17 cellular contexts compared by ENCODE assay signal in the genomic region with DNA sequence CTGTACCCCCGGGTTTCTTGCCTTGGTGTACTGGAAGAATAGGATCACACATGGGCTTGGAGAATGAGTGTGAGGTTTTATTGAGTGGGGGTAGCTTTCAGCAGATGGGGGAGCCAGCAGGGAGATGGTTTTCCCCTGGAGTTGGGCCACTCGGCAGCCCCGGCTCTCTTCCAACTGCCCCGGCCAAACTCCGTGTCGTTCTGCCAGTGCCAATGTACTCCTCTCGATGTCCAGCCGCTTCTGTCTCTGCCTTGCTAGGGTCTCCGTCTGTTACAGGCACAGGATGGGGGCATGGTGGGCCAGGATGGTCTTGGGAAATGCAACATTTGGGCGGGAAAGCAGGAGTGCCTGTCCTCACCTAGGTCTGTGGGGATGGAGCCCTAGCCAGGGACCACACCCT. TPM values are rescaled to one million over a fixed set of nuclear protein-coding genes. Genes with fewer than 3 reads are reported as not detected.
DNase-seq lines count a peak whose midpoint lies in the region; ATAC-seq and TF ChIP-seq lines count a peak whose summit lies in the region.
"Had no signal": no experiment of that assay in that cellular context is flagged by ENCODE, and none has a peak within 500 bp of the region (broad histone marks: within the 10 kb centered on the region; RNA-seq: fewer than 3 reads in every experiment).

No MANE protein-coding gene starts in this region.

- H3K4me1 Mint-ChIP-seq in IgD-negative memory B cell (no peaks in the 10 kb centered on the region), GM23338 (peaks cover 23% of the 10 kb centered on the region)
- H3K4me1 Mint-ChIP-seq in effector memory CD8-positive, alpha-beta T cell (ENCODE audit: low read depth in 2 of 2), result peaks cover 10 to 23% of the 10 kb centered on the region in 2 donors

- H3K14ac ChIP-seq in neuronal stem cell (ENCODE audit: low read length), result no peak overlapping the region

- H4K20me1 ChIP-seq in GM23338 (replicated peaks; ENCODE audit: insufficient read depth), result no peaks in the 10 kb centered on the region

- no peak overlapping the region for H2AK5ac ChIP-seq in neuronal stem cell (ENCODE audit: low read depth, low read length)

- H3K4me2 ChIP-seq in neuronal stem cell (ENCODE audit: insufficient read depth, low read length, poor library complexity, severe bottlenecking), result no peak overlapping the region
- H3K4me2 ChIP-seq in GM23338, result no peak overlapping the region

- peak overlapping the region; percentile 63 for H3K9ac ChIP-seq in neuronal stem cell (ENCODE audit: low read depth, low read length, poor library complexity)

- H3K18ac ChIP-seq in neuronal stem cell (ENCODE audit: low read length), result peak overlapping the region; percentile 5

- H3K9me2 ChIP-seq in GM23338 (ENCODE audit: insufficient read depth), result no peaks in the 10 kb centered on the region; the same call in 1 of the 2 replicates

- no peaks in the 10 kb centered on the region for H3K27me3 ChIP-seq in A673 (replicated peaks; ENCODE audit: insufficient read depth, low read depth, low read length, poor library complexity)
- H3K27me3 ChIP-seq in neuronal stem cell (ENCODE audit: control insufficient read depth in 3 of 3, insufficient read depth in 3 of 3, low read depth in 1 of 3, low read length in 3 of 3), result no peaks in the 10 kb centered on the region
- no peaks in the 10 kb centered on the region for H3K27me3 ChIP-seq in GM23338 (ENCODE audit: insufficient read depth)

- H3K9me3 Mint-ChIP-seq in IgD-negative memory B cell, result no peaks in the 10 kb centered on the region
- H3K9me3 Mint-ChIP-seq in effector memory CD8-positive, alpha-beta T cell, result no peaks in the 10 kb centered on the region
- H3K9me3 Mint-ChIP-seq in GM23338, result no peaks in the 10 kb centered on the region

- H2BK5ac ChIP-seq in neuronal stem cell (ENCODE audit: low read length), result no peak overlapping the region

- H3K27ac Mint-ChIP-seq in IgD-negative memory B cell (peak overlapping the region in 2 of 3 donors; percentile 45 to 50), GM23338 (no peak overlapping the region)
- peak overlapping the region in 1 of 2 donors; percentile 84 for H3K27ac Mint-ChIP-seq in effector memory CD8-positive, alpha-beta T cell

- H3K4ac ChIP-seq in neuronal stem cell (ENCODE audit: low read length), result no peak overlapping the region

- H2BK120ac ChIP-seq in neuronal stem cell (ENCODE audit: low read depth, low read length), result no peak overlapping the region

- H3K9me3 ChIP-seq in A673 (ENCODE audit: low read depth, low read length, poor library complexity, severe bottlenecking) (no peaks in the 10 kb centered on the region), neuronal stem cell (replicated peaks in 1 of 2; ENCODE audit: control insufficient read depth in 2 of 2, insufficient read depth in 1 of 2, low read depth in 1 of 2, low read length in 2 of 2) (no peaks in the 10 kb centered on the region)
- H3K9me3 ChIP-seq: BE2C, HAP-1 had no signal

- no peak overlapping the region for H2AFZ ChIP-seq in neuronal stem cell (ENCODE audit: low read length)
- no peak overlapping the region for H2AFZ ChIP-seq in GM23338

- no TSS peak for BruUV-seq in A673 (replicated peaks; lab: Mats Ljungman, UMichigan)

- peaks cover 14% of the 10 kb centered on the region for H3K27me3 Mint-ChIP-seq in IgD-negative memory B cell
- no peaks in the 10 kb centered on the region for H3K27me3 Mint-ChIP-seq in effector memory CD8-positive, alpha-beta T cell
- peaks cover 3% of the 10 kb centered on the region for H3K27me3 Mint-ChIP-seq in GM23338 (ENCODE audit: insufficient read depth, low read depth, poor library complexity)

- H3K4me3 Mint-ChIP-seq in IgD-negative memory B cell (no peak overlapping the region), GM23338 (no peak overlapping the region)
- H3K4me3 Mint-ChIP-seq in effector memory CD8-positive, alpha-beta T cell, result peak overlapping the region; percentile 54 to 66

- H3K4me1 ChIP-seq in A673 (ENCODE audit: insufficient read depth, low read length, poor library complexity, severe bottlenecking) (peaks cover 52% of the 10 kb centered on the region), neuronal stem cell (ENCODE audit: control insufficient read depth in 2 of 2, insufficient read depth in 1 of 2, low read depth in 1 of 2, low read length in 2 of 2) (no peaks in the 10 kb centered on the region), GM23338 (ENCODE audit: insufficient read depth) (peaks cover 22% of the 10 kb centered on the region)
- H3K4me1 ChIP-seq: BE2C had no signal

- H3F3A ChIP-seq in GM23338 (replicated peaks; ENCODE audit: low read depth), result no peaks in the 10 kb centered on the region

- no peak overlapping the region for H3K23ac ChIP-seq in neuronal stem cell (ENCODE audit: low read depth, low read length, poor library complexity)

- H2BK12ac ChIP-seq in neuronal stem cell (ENCODE audit: low read length), result no peak overlapping the region

- H4K91ac ChIP-seq in neuronal stem cell (ENCODE audit: low read depth, low read length, poor library complexity), result no peak overlapping the region

- H3K27ac ChIP-seq in A673 (ENCODE audit: low read depth, low read length, poor library complexity, severe bottlenecking), result peak overlapping the region; percentile 99
- no peak overlapping the region for H3K27ac ChIP-seq in neuronal stem cell (replicated peaks; ENCODE audit: low read length)
- H3K27ac ChIP-seq in GM23338 (ENCODE audit: low read depth), result no peak overlapping the region
- H3K27ac ChIP-seq: C4-2B had no signal

- WGBS in neuronal stem cell (ENCODE audit: extremely low coverage in 2 of 2, insufficient read length in 2 of 2, insufficient replicate concordance in 1 of 2), 2 donors, result no CpG with 5 or more reads among the region's 10 CpGs

- H3K4me3 ChIP-seq in A673 (ENCODE audit: low read depth, low read length, poor library complexity, severe bottlenecking), result no peak overlapping the region
- H3K4me3 ChIP-seq in neuronal stem cell (ENCODE audit: low read length in 2 of 2), result no peak overlapping the region
- H3K4me3 ChIP-seq in GM23338, result no peak overlapping the region
- H3K4me3 ChIP-seq: HAP-1 had no signal

- H3K36me3 ChIP-seq in A673 (ENCODE audit: insufficient read depth, low read length, poor library complexity, severe bottlenecking), result peaks cover 38% of the 10 kb centered on the region
- no peaks in the 10 kb centered on the region for H3K36me3 ChIP-seq in neuronal stem cell (replicated peaks in 1 of 2; ENCODE audit: control insufficient read depth in 2 of 2, insufficient read depth in 2 of 2, low read length in 2 of 2)
- no peaks in the 10 kb centered on the region for H3K36me3 ChIP-seq in GM23338 (ENCODE audit: insufficient read depth)
- H3K36me3 ChIP-seq: BE2C, HAP-1 had no signal

- no peak for DNase-seq in A673 (ENCODE audit: low spot score)
- DNase-seq in effector memory CD8-positive, alpha-beta T cell, result no peak
- no peak for DNase-seq in neuronal stem cell (ENCODE audit: low spot score)
- DNase-seq in GM23338 (ENCODE audit: low spot score), result no peak
- no peak for DNase-seq in AG08395 (ENCODE audit: low spot score)
- DNase-seq: BE2C; CD4-positive, alpha-beta memory T cell; COR-L47; DMS153; DMS79 treated with DMSO at 0.1 percent for 48 hours; EL; GDM1 had no signal

- intact Hi-C loops in A673 (cut with micrococcal nuclease; ENCODE audit: unreplicated experiment), result no loop called here

- no peak for ATAC-seq in effector memory CD8-positive, alpha-beta T cell (replicated peaks)
- no peak for ATAC-seq in HG03135 (IDR thresholded peaks at IDR 0.05; ENCODE audit: unreplicated experiment)
- no peak for ATAC-seq in GM23338

- CTCF ChIA-PET in A673 (lab: Charles Lee), result no interaction called here

- H3K36me3 Mint-ChIP-seq in IgD-negative memory B cell, result no peaks in the 10 kb centered on the region
- peaks cover 3% of the 10 kb centered on the region for H3K36me3 Mint-ChIP-seq in effector memory CD8-positive, alpha-beta T cell (ENCODE audit: insufficient read depth)
- no peaks in the 10 kb centered on the region for H3K36me3 Mint-ChIP-seq in GM23338 (ENCODE audit: low read depth)

- no peak overlapping the region for H2BK15ac ChIP-seq in neuronal stem cell (ENCODE audit: low read length)

- H3K79me1 ChIP-seq in neuronal stem cell (ENCODE audit: low read depth, low read length), result no peaks in the 10 kb centered on the region

- POLR2A ChIA-PET in A673 (lab: Charles Lee; ENCODE audit: low non-redundant PET), result no interaction called here

- H4K8ac ChIP-seq in neuronal stem cell (ENCODE audit: low read depth, low read length), result no peak overlapping the region

- no peak for TF ChIP-seq CTCF in A673 (conservative IDR thresholded peaks at IDR 0.05; ENCODE audit: low read depth, low read length)
- no peak for TF ChIP-seq CTCF in GM23338 (conservative IDR thresholded peaks at IDR 0.05; ENCODE audit: low read depth in 2 of 2)

- H3K79me2 ChIP-seq in GM23338 (replicated peaks; ENCODE audit: insufficient read depth), result no peaks in the 10 kb centered on the region

TF ChIP-seq in GM23338, 12 proteins besides CTCF, POLR2A, EP300 and RAD21 (continues in another document):
- TF ChIP-seq CREB1 (CRISPR knock-in tag; IDR thresholded peaks at IDR 0.05; ENCODE audit: low read depth) (no peak), POLR2AphosphoS5 (IDR thresholded peaks at IDR 0.05; ENCODE audit: low read depth) (no peak), ZNF331 (CRISPR knock-in tag; IDR thresholded peaks at IDR 0.05; ENCODE audit: low read depth) (no peak), ZNF114 (CRISPR knock-in tag; IDR thresholded peaks at IDR 0.05) (no peak)

RNA-seq across cellular contexts. Expression of a gene that starts 7.6 kb away (rescaled TPM):
- 30.9 and 39.5 TPM in 2 replicates for total RNA-seq in A673 (2021)
- polyA plus RNA-seq in IgD-negative memory B cell, result 2.2 TPM
- 6.7 TPM for polyA plus RNA-seq in neuronal stem cell (2013, experiment 1 of 2)
- polyA plus RNA-seq in neuronal stem cell (2013, experiment 2 of 2), result 7.0 TPM
- total RNA-seq in GM23338 (2014; rRNA removed; shearing (Covaris generic)), result 13.2 and 15.2 TPM in 2 replicates
- polyA plus RNA-seq in GM23338 (2016; fragmentation: Nextera tagmentation; extraction: Ambion mirVana), result 5.8 and 6.3 TPM in 2 replicates

RNA-seq across cellular contexts. Expression of a gene that starts 11.7 kb away (rescaled TPM):
- 20.4 and 21.2 TPM in 2 replicates for total RNA-seq in A673 (2021)
- polyA plus RNA-seq in IgD-negative memory B cell (not detected), GM23338 (2016; fragmentation: Nextera tagmentation; extraction: Ambion mirVana) (1.9 and 2.2 TPM in 2 replicates)
- 0.07 TPM for polyA plus RNA-seq in neuronal stem cell (2013, experiment 1 of 2)
- 0.12 TPM for polyA plus RNA-seq in neuronal stem cell (2013, experiment 2 of 2)
- 0.39 and 1.7 TPM in 2 replicates for total RNA-seq in GM23338 (2014; rRNA removed; shearing (Covaris generic))
- total RNA-seq: A172 had no signal
- polyA plus RNA-seq: CD4-positive, alpha-beta memory T cell had no signal

RNA-seq across cellular contexts. Expression of a gene that starts 24.8 kb away (rescaled TPM):
- 26.8 and 28.7 TPM in 2 replicates for total RNA-seq in A673 (2021)
- polyA plus RNA-seq in IgD-negative memory B cell (13.4 TPM), GM23338 (2016; fragmentation: Nextera tagmentation; extraction: Ambion mirVana) (24.0 and 29.6 TPM in 2 replicates)
- 8.6 TPM for polyA plus RNA-seq in neuronal stem cell (2013, experiment 1 of 2)
- 8.3 TPM for polyA plus RNA-seq in neuronal stem cell (2013, experiment 2 of 2)
- 26.9 and 28.9 TPM in 2 replicates for total RNA-seq in GM23338 (2014; rRNA removed; shearing (Covaris generic))

Comparison
In these comparisons a context has a peak if more than half of its experiments do, and no peak if none do; other contexts are left out.
1. H3K4me3 Mint-ChIP-seq: peak in effector memory CD8-positive, alpha-beta T cell (2 of 2); none in IgD-negative memory B cell (0 of 4) and GM23338 (single experiment).